In the genomic region with DNA sequence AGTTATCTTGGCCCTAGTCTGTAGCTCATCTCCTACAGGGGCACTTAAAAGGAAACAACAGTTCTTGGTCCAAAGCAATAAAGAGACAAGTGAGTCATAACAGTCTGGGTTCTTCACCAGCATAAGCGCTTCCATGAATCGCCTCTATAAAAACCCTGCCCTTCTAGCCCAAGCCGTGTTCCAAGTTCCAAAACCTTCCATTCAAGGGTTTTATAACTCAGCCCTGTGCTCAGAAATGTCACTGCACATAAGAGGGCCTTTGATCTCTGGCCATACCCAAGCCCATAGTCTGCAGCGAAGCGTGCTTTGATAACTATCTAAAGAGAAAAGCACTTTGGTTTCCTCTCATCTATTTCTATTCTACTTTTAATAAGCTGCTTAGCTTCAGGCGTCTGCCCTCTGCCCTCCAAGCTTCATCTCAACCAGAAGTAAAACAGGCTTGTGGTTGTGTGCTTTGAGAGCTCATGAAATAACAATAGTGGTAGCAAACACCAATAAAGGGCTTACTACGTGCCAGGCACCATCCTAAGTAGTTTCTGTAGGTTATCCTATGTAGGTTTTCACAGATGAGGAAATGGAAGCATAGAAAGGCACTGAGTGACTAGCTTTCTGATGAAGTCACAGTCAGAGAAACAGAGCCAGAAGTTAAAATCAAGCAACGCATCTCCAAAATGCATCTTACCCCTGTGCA, we compare ENCODE assay signal across 11 cellular contexts.
DNase-seq lines count a peak whose midpoint lies in the region; ATAC-seq and TF ChIP-seq lines count a peak whose summit lies in the region.
"Had no signal": no experiment of that assay in that cellular context is flagged by ENCODE, and none has a peak within 500 bp of the region (broad histone marks: within the 10 kb centered on the region; RNA-seq: fewer than 3 reads in every experiment).

No MANE protein-coding gene starts in this region.

- no peak overlapping the region for H3K4me3 Mint-ChIP-seq in activated naive CD4-positive, alpha-beta T cell treated with anti-CD3 and anti-CD28 coated beads for 36 hours
- peak overlapping the region; percentile 60 to 67 for H3K4me3 Mint-ChIP-seq in stimulated activated naive CD8-positive, alpha-beta T cell treated with anti-CD3 and anti-CD28 coated beads, Interleukin-15, amount 100 ng/mL, for 72 hours

- no peaks in the 10 kb centered on the region for H3K36me3 Mint-ChIP-seq in activated naive CD4-positive, alpha-beta T cell treated with anti-CD3 and anti-CD28 coated beads for 36 hours (ENCODE audit: low read depth)

- ATAC-seq in stimulated activated naive CD8-positive, alpha-beta T cell treated with anti-CD3 and anti-CD28 coated beads, Interleukin-15, amount 100 ng/mL, for 72 hours, result peak; percentile 38
- ATAC-seq in GM21526 (IDR thresholded peaks at IDR 0.05; ENCODE audit: low FRiP score, unreplicated experiment) (no peak), HG03097 (IDR thresholded peaks at IDR 0.05; ENCODE audit: low FRiP score, unreplicated experiment) (no peak)

- H3K9me3 Mint-ChIP-seq in activated naive CD4-positive, alpha-beta T cell treated with anti-CD3 and anti-CD28 coated beads for 36 hours, result peaks cover 5% of the 10 kb centered on the region
- peaks cover 0 to 5% of the 10 kb centered on the region in 2 donors for H3K9me3 Mint-ChIP-seq in stimulated activated naive CD8-positive, alpha-beta T cell treated with anti-CD3 and anti-CD28 coated beads, Interleukin-15, amount 100 ng/mL, for 72 hours

- intact Hi-C loops in activated naive CD4-positive, alpha-beta T cell treated with anti-CD3 and anti-CD28 coated beads for 36 hours (cut with micrococcal nuclease), result loop anchor here (1.0 to 5.0 kb wide), 3 partner anchors 41 to 266 kb away; no protein-coding TSS in a partner anchor

- H3K27me3 Mint-ChIP-seq in activated naive CD4-positive, alpha-beta T cell treated with anti-CD3 and anti-CD28 coated beads for 36 hours (ENCODE audit: low read depth), result no peaks in the 10 kb centered on the region
- no peaks in the 10 kb centered on the region for H3K27me3 Mint-ChIP-seq in stimulated activated naive CD8-positive, alpha-beta T cell treated with anti-CD3 and anti-CD28 coated beads, Interleukin-15, amount 100 ng/mL, for 72 hours

- H3K4me3 ChIP-seq in fibroblast of mammary gland (ENCODE audit: control insufficient read depth, low read depth, low read length), result no peak overlapping the region

- no peak for TF ChIP-seq CTCF in fibroblast of mammary gland (conservative IDR thresholded peaks at IDR 0.05; ENCODE audit: control insufficient read depth, insufficient read depth, low read depth, low read length)

- peak; percentile 20 for DNase-seq in activated naive CD4-positive, alpha-beta T cell treated with anti-CD3 and anti-CD28 coated beads for 36 hours
- no peak for DNase-seq in activated naive CD4-positive, alpha-beta T cell (lab: John Stamatoyannopoulos, UW)
- peak; percentile 20 for DNase-seq in activated CD4-positive, alpha-beta T cell treated with anti-CD3 and anti-CD28 coated beads for 48 hours
- DNase-seq in fibroblast of mammary gland (ENCODE audit: low read depth) (peak; percentile 78), mesenteric fat pad (ENCODE audit: low spot score) (no peak)
- peak; percentile 23 to 24 for DNase-seq in stimulated activated naive CD8-positive, alpha-beta T cell treated with anti-CD3 and anti-CD28 coated beads, Interleukin-15, amount 100 ng/mL, for 72 hours
- DNase-seq: MV-4-11, posterior cingulate gyrus, SHP77 treated with DMSO at 0.1 percent for 48 hours had no signal

- peak overlapping the region; percentile 16 for H3K27ac Mint-ChIP-seq in activated naive CD4-positive, alpha-beta T cell treated with anti-CD3 and anti-CD28 coated beads for 36 hours
- H3K27ac Mint-ChIP-seq in stimulated activated naive CD8-positive, alpha-beta T cell treated with anti-CD3 and anti-CD28 coated beads, Interleukin-15, amount 100 ng/mL, for 72 hours, result peak overlapping the region; percentile 73 to 75

- H3K4me1 Mint-ChIP-seq in activated naive CD4-positive, alpha-beta T cell treated with anti-CD3 and anti-CD28 coated beads for 36 hours (ENCODE audit: low read depth), result peaks cover 54% of the 10 kb centered on the region
- peaks cover 73% of the 10 kb centered on the region for H3K4me1 Mint-ChIP-seq in stimulated activated naive CD8-positive, alpha-beta T cell treated with anti-CD3 and anti-CD28 coated beads, Interleukin-15, amount 100 ng/mL, for 72 hours

- CTCF ChIA-PET in activated naive CD4-positive, alpha-beta T cell treated with anti-CD3 and anti-CD28 coated beads for 36 hours (lab: Charles Lee), result interaction anchor here (0.6 to 3.2 kb wide), 8 partner anchors 12 to 542 kb away, joined by 3 to 10 read pairs (median 4); no protein-coding TSS in a partner anchor

Comparison
In these comparisons a context has a peak if more than half of its experiments do, and no peak if none do; other contexts are left out.
1. DNase-seq: peak in activated naive CD4-positive, alpha-beta T cell treated with anti-CD3 and anti-CD28 coated beads for 36 hours (single experiment), activated CD4-positive, alpha-beta T cell treated with anti-CD3 and anti-CD28 coated beads for 48 hours (single experiment), fibroblast of mammary gland (single experiment) and stimulated activated naive CD8-positive, alpha-beta T cell treated with anti-CD3 and anti-CD28 coated beads, Interleukin-15, amount 100 ng/mL, for 72 hours (2 of 2); none in activated naive CD4-positive, alpha-beta T cell (0 of 4) and mesenteric fat pad (single experiment).